21 cellular contexts compared by ENCODE assay signal in the genomic region with DNA sequence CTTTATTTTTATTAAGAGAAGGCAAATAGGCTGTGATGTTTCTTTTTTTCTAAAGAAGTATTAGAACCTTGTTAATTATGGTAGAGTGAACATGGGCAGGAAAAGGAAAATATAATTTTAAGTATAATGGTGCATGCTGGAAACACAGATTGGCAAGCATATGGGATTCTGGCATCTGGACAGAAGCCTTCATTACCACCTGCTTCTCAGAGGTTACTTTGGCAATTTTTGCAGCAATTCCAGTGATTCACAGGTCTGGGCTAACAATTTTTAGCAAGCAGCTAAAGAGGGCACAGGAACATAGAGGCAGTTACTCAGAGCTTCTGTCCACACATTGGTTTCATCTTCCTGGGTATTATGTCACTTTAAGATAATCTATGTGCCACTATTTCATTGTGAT.
A peak's percentile ranks its signal among the peaks of the same experiment; 100 is the strongest.
DNase-seq lines count a peak whose midpoint lies in the region; ATAC-seq and TF ChIP-seq lines count a peak whose summit lies in the region.
"Had no signal": no experiment of that assay in that cellular context is flagged by ENCODE, and none has a peak within 500 bp of the region (broad histone marks: within the 10 kb centered on the region; RNA-seq: fewer than 3 reads in every experiment).

No MANE protein-coding gene starts in this region.

- no peak overlapping the region for H3K18ac ChIP-seq in mesenchymal stem cell (ENCODE audit: low read depth in 1 of 2, low read length in 2 of 2)

- peaks cover 1% of the 10 kb centered on the region for H3K27me3 Mint-ChIP-seq in MCF 10A (ENCODE audit: insufficient read depth, unreplicated experiment)
- H3K27me3 Mint-ChIP-seq: B cell had no signal

- H3K4ac ChIP-seq in mesenchymal stem cell (ENCODE audit: low read depth in 1 of 2, low read length in 2 of 2), result no peak overlapping the region

- no peaks in the 10 kb centered on the region for H3K79me1 ChIP-seq in mesenchymal stem cell (replicated peaks; ENCODE audit: low read length, poor library complexity, severe bottlenecking)

- no peak overlapping the region for H3K27ac Mint-ChIP-seq in MCF 10A (ENCODE audit: low read depth, unreplicated experiment)
- H3K27ac Mint-ChIP-seq: B cell, GM23338 had no signal

- H3K27ac ChIP-seq in mammary epithelial cell (ENCODE audit: insufficient read depth, low read depth, low read length) (no peak overlapping the region), mesenchymal stem cell (ENCODE audit: low read length, poor library complexity, severe bottlenecking) (no peak overlapping the region)
- H3K27ac ChIP-seq: PC-9, RWPE1 had no signal

- CTCF ChIA-PET in MCF 10A (lab: Yijun Ruan, JAX) (interaction anchor here (0.9 kb wide), 1 partner anchor 19 kb away, joined by 4 read pairs; no protein-coding TSS in a partner anchor), mammary epithelial cell (lab: Charles Lee; ENCODE audit: low non-redundant PET) (no interaction called here)

- H3K36me3 Mint-ChIP-seq in MCF 10A (ENCODE audit: insufficient read depth, unreplicated experiment), result no peaks in the 10 kb centered on the region

- no peaks in the 10 kb centered on the region for H3K4me1 Mint-ChIP-seq in MCF 10A (ENCODE audit: insufficient read depth, unreplicated experiment)
- H3K4me1 Mint-ChIP-seq: B cell, GM23338 had no signal

- H3K4me3 ChIP-seq in mammary epithelial cell (replicated peaks in 1 of 3; ENCODE audit: insufficient read depth in 1 of 3, low read depth in 2 of 3, low read length in 3 of 3), result no peak overlapping the region
- H3K4me3 ChIP-seq in mesenchymal stem cell (ENCODE audit: insufficient read depth in 1 of 2, low read depth in 1 of 2, low read length in 2 of 2), result no peak overlapping the region
- H3K4me3 ChIP-seq: GM12878, GM23338, PC-9 had no signal

- DNase-seq in MCF 10A (ENCODE audit: unreplicated experiment) (peak; percentile 45), mammary epithelial cell (no peak), NCI-H69 (lab: John Stamatoyannopoulos, UW) (peak; percentile 20), fibroblast of peridontal ligament (ENCODE audit: extremely low read depth) (peak; percentile 11), superior temporal gyrus (ENCODE audit: extremely low spot score) (peak; percentile 60), mesenchymal stem cell (no peak), OCI-M1 (lab: John Stamatoyannopoulos, UW) (no peak)
- DNase-seq: 8988T, DMS153, HCEC 1CT, NCI-H1417, NCI-H1930, NCI-H510A treated with DMSO at 0.1 percent for 48 hours, NCI-H82, SIG-M5 had no signal

- H3K9me3 ChIP-seq in mammary epithelial cell (replicated peaks; ENCODE audit: insufficient read depth, low read length), result no peaks in the 10 kb centered on the region
- H3K9me3 ChIP-seq in mesenchymal stem cell (ENCODE audit: control insufficient read depth, low read length), result no peaks in the 10 kb centered on the region

- H3K27me3 ChIP-seq in mammary epithelial cell (ENCODE audit: insufficient read depth, low read length) (no peaks in the 10 kb centered on the region), mesenchymal stem cell (ENCODE audit: control insufficient read depth in 1 of 2, insufficient read depth in 1 of 2, low read length in 2 of 2) (no peaks in the 10 kb centered on the region)

- intact Hi-C loops in MCF 10A (cut with micrococcal nuclease), result no loop called here
- intact Hi-C loops in mammary epithelial cell (cut with micrococcal nuclease), result no loop called here

- POLR2A ChIA-PET in MCF 10A (lab: Yijun Ruan, JAX), result no interaction called here

- H3K36me3 ChIP-seq in mammary epithelial cell (ENCODE audit: insufficient read depth, low read length) (no peaks in the 10 kb centered on the region), mesenchymal stem cell (ENCODE audit: control insufficient read depth in 1 of 2, insufficient read depth in 2 of 2, low read depth in 1 of 2, low read length in 2 of 2) (no peaks in the 10 kb centered on the region)

- H3K23ac ChIP-seq in mesenchymal stem cell (ENCODE audit: low read length in 2 of 2), result no peak overlapping the region

- H4K20me1 ChIP-seq in mammary epithelial cell (ENCODE audit: insufficient read depth, low read length), result no peaks in the 10 kb centered on the region

- no peak overlapping the region for H2BK12ac ChIP-seq in mesenchymal stem cell (ENCODE audit: low read length in 2 of 2)

- BruUV-seq in MCF 10A (replicated peaks; lab: Mats Ljungman, UMichigan), result no TSS peak
- BruUV-seq in mammary epithelial cell (replicated peaks; lab: Mats Ljungman, UMichigan), result no TSS peak

- H3K9ac ChIP-seq in mammary epithelial cell (ENCODE audit: insufficient read depth, low read length), result no peak overlapping the region
- H3K9ac ChIP-seq in mesenchymal stem cell (ENCODE audit: low read length), result no peak overlapping the region

- H3K4me1 ChIP-seq in mammary epithelial cell (ENCODE audit: insufficient read depth, low read length), result no peaks in the 10 kb centered on the region
- H3K4me1 ChIP-seq in mesenchymal stem cell (ENCODE audit: control insufficient read depth, insufficient read depth, low read depth, low read length), result no peaks in the 10 kb centered on the region

- H3K4me3 Mint-ChIP-seq in MCF 10A (ENCODE audit: unreplicated experiment), result no peak overlapping the region
- H3K4me3 Mint-ChIP-seq: B cell, GM23338 had no signal

- H4K8ac ChIP-seq in mesenchymal stem cell (ENCODE audit: low read length), result no peak overlapping the region

- no peak overlapping the region for H2AFZ ChIP-seq in mammary epithelial cell (ENCODE audit: low read depth, low read length)
- H2AFZ ChIP-seq in mesenchymal stem cell (ENCODE audit: low read depth, low read length), result no peak overlapping the region
- H2AFZ ChIP-seq: GM23338, PC-9 had no signal

- no peak overlapping the region for H3K14ac ChIP-seq in mesenchymal stem cell (ENCODE audit: low read length in 2 of 2)

- H3K9me3 Mint-ChIP-seq in MCF 10A (ENCODE audit: unreplicated experiment), result no peaks in the 10 kb centered on the region
- H3K9me3 Mint-ChIP-seq: GM23338 had no signal

- no peak overlapping the region for H2BK5ac ChIP-seq in mesenchymal stem cell (ENCODE audit: low read depth, low read length, poor library complexity, severe bottlenecking)

- dilution Hi-C loops in mammary epithelial cell (cut with HindIII; ENCODE audit: low sequenced_read_pairs), result no loop called here

- no peak overlapping the region for H4K91ac ChIP-seq in mesenchymal stem cell (ENCODE audit: low read length)

- TF ChIP-seq CTCF in MCF 10A (IDR thresholded peaks at IDR 0.05; ENCODE audit: unreplicated experiment) (no peak), mammary epithelial cell (conservative IDR thresholded peaks at IDR 0.05 in 1 of 2, IDR thresholded peaks at IDR 0.05 in 1 of 2; ENCODE audit: extremely low read depth in 1 of 2, insufficient read depth in 1 of 2, low read depth in 1 of 2, low read length in 2 of 2) (no peak)

- ATAC-seq in GM19455 (IDR thresholded peaks at IDR 0.05; ENCODE audit: unreplicated experiment), result no peak
- ATAC-seq: GM12878, GM23338 had no signal

- H2AK5ac ChIP-seq in mesenchymal stem cell (ENCODE audit: low read length, severe bottlenecking), result no peak overlapping the region

- no peak overlapping the region for H2BK120ac ChIP-seq in mesenchymal stem cell (ENCODE audit: low read depth, low read length)

- no peaks in the 10 kb centered on the region for H3K79me2 ChIP-seq in mammary epithelial cell (ENCODE audit: insufficient read depth, low read length)

- in situ Hi-C loops in mammary epithelial cell (cut with MboI; ENCODE audit: low sequenced_read_pairs in 2 of 2), result no loop called here

- H3K4me2 ChIP-seq in mammary epithelial cell (ENCODE audit: insufficient read depth, low read depth, low read length) (no peak overlapping the region), mesenchymal stem cell (ENCODE audit: low read length, poor library complexity, severe bottlenecking) (no peak overlapping the region)
- H3K4me2 ChIP-seq: GM23338, PC-9 had no signal

- H2BK15ac ChIP-seq in mesenchymal stem cell (ENCODE audit: low read depth, poor library complexity, severe bottlenecking), result no peak overlapping the region

Comparison
In these comparisons a context has a peak if more than half of its experiments do, and no peak if none do; other contexts are left out.
1. DNase-seq: peak in MCF 10A (single experiment), NCI-H69 (single experiment), fibroblast of peridontal ligament (single experiment) and superior temporal gyrus (single experiment); none in mammary epithelial cell (single experiment), mesenchymal stem cell (single experiment) and OCI-M1 (single experiment).